In genomic region chr7:110157631-110158362, GRCh38 we compare ENCODE assay signal across 27 cellular contexts.
DNase-seq lines count a peak whose midpoint lies in the region; ATAC-seq, FAIRE-seq and TF ChIP-seq lines count a peak whose summit lies in the region.
"Had no signal": no experiment of that assay in that cellular context is flagged by ENCODE, and none has a peak within 500 bp of the region (broad histone marks: within the 10 kb centered on the region; RNA-seq: fewer than 3 reads in every experiment).

No MANE protein-coding gene starts in this region.

- H3K27ac ChIP-seq in kidney (ENCODE audit: low read depth in 2 of 2, low read length in 2 of 2) (no peak overlapping the region), left lung (no peak overlapping the region)
- H3K27ac ChIP-seq: Peyer's patch, right atrium auricular region, SJSA1 had no signal

- H3K4me1 ChIP-seq in kidney (ENCODE audit: control insufficient read depth in 1 of 2, insufficient read depth in 1 of 2, low read depth in 1 of 2, low read length in 2 of 2): no peaks in the 10 kb centered on the region
- no peaks in the 10 kb centered on the region for H3K4me1 ChIP-seq in left lung
- H3K4me1 ChIP-seq: Peyer's patch, right atrium auricular region, SJSA1 had no signal

- intact Hi-C loops in kidney (cut with DNase I) (no loop called here), left lung (cut with DNase I) (no loop called here)

- no peaks in the 10 kb centered on the region for H3K9me3 ChIP-seq in kidney (ENCODE audit: control insufficient read depth in 1 of 2, low read length in 2 of 2)
- peaks cover 0 to 2% of the 10 kb centered on the region in 2 donors for H3K9me3 ChIP-seq in left lung
- H3K9me3 ChIP-seq: Peyer's patch, right atrium auricular region, SJSA1 had no signal

- TF ChIP-seq CTCF in choroid plexus epithelial cell (conservative IDR thresholded peaks at IDR 0.05; ENCODE audit: low read depth, low read length) (no peak), kidney (IDR thresholded peaks at IDR 0.05; ENCODE audit: borderline replicate concordance, extremely low read depth, insufficient read depth) (no peak), left lung (IDR thresholded peaks at IDR 0.05) (no peak)

- ATAC-seq in left lung: no peak
- ATAC-seq: activated naive CD8-positive, alpha-beta T cell treated with anti-CD3 and anti-CD28 coated beads, Interleukin-2, amount 50 U/mL, for 24 hours; left ventricle myocardium superior; naive thymus-derived CD4-positive, alpha-beta T cell; stimulated activated effector memory CD8-positive, alpha-beta T cell treated with anti-CD3 and anti-CD28 coated beads, Interleukin-12 subunit alpha, Interleukin-12 subunit beta, amount 100 ng/mL, for 72 hours had no signal

- H3K9ac ChIP-seq in kidney (ENCODE audit: low read length in 2 of 2): no peak overlapping the region

- no peaks in the 10 kb centered on the region for H3K27me3 ChIP-seq in left lung
- H3K27me3 ChIP-seq: Peyer's patch, right atrium auricular region, SJSA1 had no signal

- no peak overlapping the region for H3K4me3 ChIP-seq in choroid plexus epithelial cell (ENCODE audit: low read depth, low read length)
- no peak overlapping the region for H3K4me3 ChIP-seq in kidney (ENCODE audit: low read length in 2 of 2)
- no peak overlapping the region for H3K4me3 ChIP-seq in left lung
- H3K4me3 ChIP-seq: Peyer's patch, right atrium auricular region, SJSA1 had no signal

- peak; percentile 70 for DNase-seq in EL
- peak; percentile 76 for DNase-seq in NCI-H226
- peak; percentile 62 for DNase-seq in choroid plexus epithelial cell (ENCODE audit: low read depth)
- DNase-seq in kidney: no peak
- no peak for DNase-seq in left lung
- no peak for DNase-seq in stimulated activated CD4-positive, alpha-beta T cell treated with anti-CD3 and anti-CD28 coated beads, Interleukin-12 subunit alpha, Interleukin-12 subunit beta, amount 100 ng/mL, for 4 hours
- no peak for DNase-seq in iPS-NIHi11 (ENCODE audit: low spot score)
- DNase-seq: activated CD4-positive, alpha-beta T cell treated with anti-CD3 and anti-CD28 coated beads for 4 hours; activated gamma-delta T cell treated with Interleukin-2 at 50 U/mL for 16 hours; activated naive CD8-positive, alpha-beta T cell treated with anti-CD3 and anti-CD28 coated beads, Interleukin-2, amount 50 U/mL, for 24 hours; activated T-cell treated with anti-CD3 and anti-CD28 coated beads, Interleukin-2, amount 50 U/mL, for 24 hours; CD4-positive, alpha-beta T cell; GOT3; head of caudate nucleus; KG1; left ventricle myocardium superior; naive thymus-derived CD4-positive, alpha-beta T cell; NCI-H1436 treated with DMSO at 0.1 percent for 48 hours; NCI-H2107; NCI-H510A; nucleus accumbens; Peyer's patch; stimulated activated CD4-positive, alpha-beta T cell treated with anti-CD3 and anti-CD28 coated beads, Interleukin-2, amount 100 ng/mL, for 48 hours had no signal

- FAIRE-seq in kidney (lab: Jason Lieb, UNC): peak; percentile 21
- FAIRE-seq: endometrium had no signal

- H3K36me3 ChIP-seq in kidney (ENCODE audit: control insufficient read depth in 1 of 2, insufficient read depth in 2 of 2, low read length in 2 of 2) (no peaks in the 10 kb centered on the region), left lung (no peaks in the 10 kb centered on the region)
- H3K36me3 ChIP-seq: Peyer's patch, right atrium auricular region, SJSA1 had no signal

Comparison
In these comparisons a context has a peak if more than half of its experiments do, and no peak if none do; other contexts are left out.
1. DNase-seq: peak in EL (single experiment), NCI-H226 (single experiment) and choroid plexus epithelial cell (single experiment); none in kidney (single experiment), left lung (0 of 2), stimulated activated CD4-positive, alpha-beta T cell treated with anti-CD3 and anti-CD28 coated beads, Interleukin-12 subunit alpha, Interleukin-12 subunit beta, amount 100 ng/mL, for 4 hours (single experiment) and iPS-NIHi11 (single experiment).